Comparison of ENCODE assay signal across 8 cellular contexts in genomic region chr7:5088228-5088833, GRCh38. TPM values are rescaled to one million over a fixed set of nuclear protein-coding genes. Genes with fewer than 3 reads are reported as not detected.
DNase-seq lines count a peak whose midpoint lies in the region; ATAC-seq and TF ChIP-seq lines count a peak whose summit lies in the region.
"Not testable (repeated sequence)": the region's sequence is repeated elsewhere in the genome, so short reads cannot be mapped to it uniquely, and the experiment has no call there.

No MANE protein-coding gene starts in this region.

- H3K4me3 Mint-ChIP-seq in chondrocyte (ENCODE audit: unreplicated experiment), result not testable (repeated sequence)

- not testable (repeated sequence) for H3K27ac Mint-ChIP-seq in chondrocyte (ENCODE audit: unreplicated experiment)

- peak; percentile 35; the same call in 1 of the 3 replicates for ATAC-seq in RWPE2 (ENCODE audit: low read depth)
- peak; percentile 31 for ATAC-seq in mucosa of descending colon

- peak overlapping the region; percentile 52 for H3K27ac ChIP-seq in 22Rv1
- not testable (repeated sequence) for H3K27ac ChIP-seq in RWPE2 (ENCODE audit: poor library complexity, severe bottlenecking)

- TF ChIP-seq CTCF in 22Rv1 (IDR thresholded peaks at IDR 0.05) (peak; percentile 72), RWPE2 (IDR thresholded peaks at IDR 0.05; ENCODE audit: poor library complexity, severe bottlenecking) (peak; percentile 9)
- TF ChIP-seq CTCF in chondrocyte (IDR thresholded peaks at IDR 0.05); mucosa of descending colon (IDR thresholded peaks at IDR 0.05): not testable (repeated sequence)

- not testable (repeated sequence) for H3K36me3 ChIP-seq in RWPE2 (ENCODE audit: low read depth); mucosa of descending colon (ENCODE audit: low read depth)

- not testable (repeated sequence) for H3K4me1 Mint-ChIP-seq in chondrocyte (ENCODE audit: low read depth)

- not testable (repeated sequence) for H3K36me3 Mint-ChIP-seq in chondrocyte (ENCODE audit: low read depth)

- not testable (repeated sequence) for H3K9me3 ChIP-seq in RWPE2 (ENCODE audit: severe bottlenecking)
- H3K9me3 ChIP-seq in mucosa of descending colon, result peaks cover 11% of the 10 kb centered on the region

- DNase-seq in EL, result peak; percentile 18
- DNase-seq in KBM-7, result peak; percentile 39
- peak; percentile 33 for DNase-seq in NCI-H460 (ENCODE audit: extremely low read depth, low read depth)
- not testable (repeated sequence) for DNase-seq in RWPE2 (ENCODE audit: low spot score)
- peak; percentile 20 for DNase-seq in chondrocyte (ENCODE audit: low spot score)
- DNase-seq in iPS DF 19.7 (ENCODE audit: low read depth, low spot score), result peak; percentile 71
- DNase-seq in mucosa of descending colon, result peak in 1 of 3 donors; percentile 7

- H3K27me3 ChIP-seq in RWPE2 (ENCODE audit: insufficient read depth, poor library complexity, severe bottlenecking), result not testable (repeated sequence)

- not testable (repeated sequence) for H3K4me1 ChIP-seq in RWPE2 (ENCODE audit: insufficient read depth, poor library complexity, severe bottlenecking); mucosa of descending colon (ENCODE audit: low read depth)

- intact Hi-C loops in mucosa of descending colon (cut with DNase I, micrococcal nuclease), result loop anchor here in 1 of 2 donors (10.0 kb wide), 1 partner anchor 264 kb away; no protein-coding TSS in a partner anchor

- peaks cover 23% of the 10 kb centered on the region for H3K27me3 Mint-ChIP-seq in chondrocyte (ENCODE audit: low read depth)

- H3K4me3 ChIP-seq in RWPE2 (ENCODE audit: severe bottlenecking); mucosa of descending colon: not testable (repeated sequence)

- in situ Hi-C loops in KBM-7 (cut with MboI; ENCODE audit: low pct_unique_long_range_greater_than_20kb, low sequenced_read_pairs), result loop anchor here (25.0 kb wide), 1 partner anchor 276 kb away; no protein-coding TSS in a partner anchor

- not testable (repeated sequence) for H3K9me3 Mint-ChIP-seq in chondrocyte (ENCODE audit: low read depth)

RNA-seq across cellular contexts. Expression of gene RBAK, which starts 42.7 kb away (rescaled TPM):
- 11.3 and 15.0 TPM in 2 replicates for total RNA-seq in NCI-H460 (2014; rRNA removed; shearing (Covaris generic))
- polyA plus RNA-seq in NCI-H460 (2014; cell fraction: nucleus; rRNA removed), result 10.1 and 14.8 TPM in 2 replicates
- total RNA-seq in chondrocyte (9.9 to 13.1 TPM (median 10.0 TPM) in 3 replicates), mucosa of descending colon (10 to 100 TPM in 2 of 3 donors, 1 to 10 TPM in 1; 9.3 to 15.3 (median 12.6) TPM)
